In genomic region chr1:207077470-207078377, GRCh38 we compare ENCODE assay signal across 8 cellular contexts. TPM values are rescaled to one million over a fixed set of nuclear protein-coding genes. Genes with fewer than 3 reads are reported as not detected.
DNase-seq lines count a peak whose midpoint lies in the region; ATAC-seq lines count a peak whose summit lies in the region.

No MANE protein-coding gene starts in this region.

- ATAC-seq in HG02798 (IDR thresholded peaks at IDR 0.05; ENCODE audit: poor library complexity, unreplicated experiment) (peak; percentile 70), HG02870 (IDR thresholded peaks at IDR 0.05; ENCODE audit: unreplicated experiment) (no peak)

- peak; percentile 71 for DNase-seq in DMS79 treated with DMSO at 0.1 percent for 48 hours (lab: John Stamatoyannopoulos, UW)
- DNase-seq in NCI-H446 treated with DMSO at 0.1 percent for 48 hours (lab: John Stamatoyannopoulos, UW), result peak; percentile 25
- peak; percentile 23 to 57 for DNase-seq in activated CD4-positive, alpha-beta T cell treated with anti-CD3 and anti-CD28 coated beads for 24 hours (ENCODE audit: low read depth in 2 of 2)
- DNase-seq in cerebellum (ENCODE audit: low spot score), result peak; percentile 55
- DNase-seq in left kidney (ENCODE audit: low read depth, low spot score), result peak; percentile 92
- peak; percentile 24 to 45 for DNase-seq in stimulated activated CD4-positive, alpha-beta T cell treated with anti-CD3 and anti-CD28 coated beads, Interleukin-4, amount 100 ng/mL, for 48 hours (ENCODE audit: low read depth in 2 of 2)

RNA-seq across cellular contexts. Expression of gene C4BPB, which starts 10.9 kb away (rescaled TPM):
- not detected for total RNA-seq in cerebellum

RNA-seq across cellular contexts. Expression of gene PFKFB2, which starts 24.6 kb away (rescaled TPM):
- 10.4 TPM for total RNA-seq in cerebellum

RNA-seq across cellular contexts. Expression of gene C4BPA, which starts 26.3 kb away (rescaled TPM):
- total RNA-seq in cerebellum, result not detected

RNA-seq across cellular contexts. Expression of gene YOD1, which starts 26.7 kb away (rescaled TPM):
- total RNA-seq in cerebellum, result 18.9 TPM

RNA-seq across cellular contexts. Expression of gene C1orf116, which starts 45.2 kb away (rescaled TPM):
- total RNA-seq in cerebellum, result 0.09 TPM

Comparison
In these comparisons a context has a peak if more than half of its experiments do, and no peak if none do; other contexts are left out.
1. DNase-seq: peak in every context shown above with its lines; median percentile 92 in left kidney; 71 in DMS79 treated with DMSO at 0.1 percent for 48 hours; 55 in cerebellum; 40 in activated CD4-positive, alpha-beta T cell treated with anti-CD3 and anti-CD28 coated beads for 24 hours; 34 in stimulated activated CD4-positive, alpha-beta T cell treated with anti-CD3 and anti-CD28 coated beads, Interleukin-4, amount 100 ng/mL, for 48 hours; 25 in NCI-H446 treated with DMSO at 0.1 percent for 48 hours.